Comparison of ENCODE assay signal across 8 cellular contexts in genomic region chr3:172562881-172563835, GRCh38. TPM values are rescaled to one million over a fixed set of nuclear protein-coding genes. Genes with fewer than 3 reads are reported as not detected.
DNase-seq lines count a peak whose midpoint lies in the region; ATAC-seq, FAIRE-seq and TF ChIP-seq lines count a peak whose summit lies in the region.

No MANE protein-coding gene starts in this region.

- FAIRE-seq in endometrium (lab: Jason Lieb, UNC) (peak; percentile 72), frontal cortex (lab: Jason Lieb, UNC) (no peak)

- H3K27ac Mint-ChIP-seq in nephron progenitor cell: peak overlapping the region; percentile 96

- ATAC-seq in GM18867 (IDR thresholded peaks at IDR 0.05; ENCODE audit: unreplicated experiment) (peak; percentile 68), HG03066 (IDR thresholded peaks at IDR 0.05; ENCODE audit: low read depth, unreplicated experiment) (peak; percentile 58), SK-N-SH treated with all-trans-retinoic acid at 6 μM for 48 hours (peak; percentile 71)

- no peak overlapping the region for H3K4me3 Mint-ChIP-seq in nephron progenitor cell

- peaks cover 18% of the 10 kb centered on the region for H3K4me1 Mint-ChIP-seq in nephron progenitor cell

- DNase-seq in nephron progenitor cell (no peak), hippocampal formation (lab: John Stamatoyannopoulos, UW) (no peak), DMS114 treated with DMSO at 0.1 percent for 48 hours (lab: John Stamatoyannopoulos, UW; ENCODE audit: unreplicated experiment) (no peak), frontal cortex (ENCODE audit: low spot score in 2 of 2) (no peak)

- H3K27me3 Mint-ChIP-seq in nephron progenitor cell (ENCODE audit: low read depth, poor library complexity): no peaks in the 10 kb centered on the region

- TF ChIP-seq CTCF in nephron progenitor cell (IDR thresholded peaks at IDR 0.05): no peak

- H3K9me3 Mint-ChIP-seq in nephron progenitor cell: peaks cover 17% of the 10 kb centered on the region

- H3K36me3 Mint-ChIP-seq in nephron progenitor cell (ENCODE audit: low read depth): no peaks in the 10 kb centered on the region

TF ChIP-seq in SK-N-SH treated with all-trans-retinoic acid at 6 μM for 48 hours, 23 proteins besides CTCF, POLR2A, EP300 and RAD21:
- TF ChIP-seq CSRNP3 (CRISPR knock-in tag; IDR thresholded peaks at IDR 0.05) (no peak), RARB (CRISPR knock-in tag; IDR thresholded peaks at IDR 0.05) (0 out of 2 replicates have a peak, but pooled peaks have one; percentile 40)

RNA-seq across cellular contexts. Expression of gene TNFSF10, which starts 39.9 kb away (rescaled TPM):
- total RNA-seq in frontal cortex: 2.9 TPM
